In genomic region chr15:85795669-85796305, GRCh38 we compare ENCODE assay signal across 9 cellular contexts. TPM values are rescaled to one million over a fixed set of nuclear protein-coding genes. Genes with fewer than 3 reads are reported as not detected.
DNase-seq lines count a peak whose midpoint lies in the region; ATAC-seq and TF ChIP-seq lines count a peak whose summit lies in the region.
"Had no signal": no experiment of that assay in that cellular context is flagged by ENCODE, and none has a peak within 500 bp of the region (broad histone marks: within the 10 kb centered on the region; RNA-seq: fewer than 3 reads in every experiment).

No MANE protein-coding gene starts in this region.

- TF ChIP-seq CTCF in lower leg skin (IDR thresholded peaks at IDR 0.05): no peak

- no peak for DNase-seq in CD4-positive, CD25-positive, alpha-beta regulatory T cell
- no peak for DNase-seq in activated naive CD8-positive, alpha-beta T cell treated with anti-CD3 and anti-CD28 coated beads, Interleukin-2, amount 50 U/mL, for 24 hours
- DNase-seq in naive B cell (no peak), lower leg skin (ENCODE audit: low spot score in 2 of 2) (no peak), OCI-M2 (lab: John Stamatoyannopoulos, UW; ENCODE audit: unreplicated experiment) (no peak), hippocampal formation (lab: John Stamatoyannopoulos, UW) (no peak), NCI-H2029 treated with DMSO at 0.1 percent for 48 hours (lab: John Stamatoyannopoulos, UW) (no peak)
- DNase-seq: dorsolateral prefrontal cortex had no signal

- H3K4me1 ChIP-seq in CD4-positive, CD25-positive, alpha-beta regulatory T cell (ENCODE audit: control insufficient read depth, insufficient read depth, low read length, poor library complexity, severe bottlenecking): peaks cover 25% of the 10 kb centered on the region
- H3K4me1 ChIP-seq in HUES64 (ENCODE audit: insufficient read depth, low read length): peaks cover 13% of the 10 kb centered on the region

- ATAC-seq in CD4-positive, CD25-positive, alpha-beta regulatory T cell (ENCODE audit: low read depth in 2 of 2): no peak
- no peak for ATAC-seq in activated naive CD8-positive, alpha-beta T cell treated with anti-CD3 and anti-CD28 coated beads, Interleukin-2, amount 50 U/mL, for 24 hours
- ATAC-seq in naive B cell (ENCODE audit: low read depth in 2 of 2): no peak

- intact Hi-C loops in lower leg skin (cut with DNase I; ENCODE audit: low total_unique reads): no loop called here

- H3K9me3 ChIP-seq in CD4-positive, CD25-positive, alpha-beta regulatory T cell (ENCODE audit: control insufficient read depth in 2 of 2, low read length in 2 of 2): no peaks in the 10 kb centered on the region
- H3K9me3 ChIP-seq in HUES64 (ENCODE audit: insufficient read depth, low read depth, low read length): no peaks in the 10 kb centered on the region

- peaks cover 9 to 41% (median 29%) of the 10 kb centered on the region in 4 donors for H3K4me1 Mint-ChIP-seq in CD4-positive, CD25-positive, alpha-beta regulatory T cell
- H3K4me1 Mint-ChIP-seq in activated naive CD8-positive, alpha-beta T cell treated with anti-CD3 and anti-CD28 coated beads, Interleukin-2, amount 50 U/mL, for 24 hours: peaks cover 33% of the 10 kb centered on the region
- peaks cover 26 to 41% (median 34%) of the 10 kb centered on the region in 3 donors for H3K4me1 Mint-ChIP-seq in naive B cell

- H3K36me3 ChIP-seq in CD4-positive, CD25-positive, alpha-beta regulatory T cell (ENCODE audit: control insufficient read depth, insufficient read depth, low read length): no peaks in the 10 kb centered on the region
- no peaks in the 10 kb centered on the region for H3K36me3 ChIP-seq in HUES64 (ENCODE audit: insufficient read depth, low read length)

- H3K4me3 ChIP-seq in CD4-positive, CD25-positive, alpha-beta regulatory T cell (ENCODE audit: low read depth, low read length): peak overlapping the region; percentile 78
- H3K4me3 ChIP-seq in HUES64 (ENCODE audit: low read length) (peak overlapping the region; percentile 43; the same call in 1 of the 2 replicates), lower leg skin (ENCODE audit: low read depth, poor library complexity, severe bottlenecking) (no peak overlapping the region)

- H3K27ac ChIP-seq in CD4-positive, CD25-positive, alpha-beta regulatory T cell (ENCODE audit: insufficient read depth, low read length, poor library complexity, severe bottlenecking): no peak overlapping the region
- H3K27ac ChIP-seq in HUES64 (ENCODE audit: low read depth, low read length): no peak overlapping the region

- H3K9ac ChIP-seq in HUES64 (ENCODE audit: low read depth, low read length): no peak overlapping the region

- peak overlapping the region; percentile 80 to 95 (median 90) for H3K4me3 Mint-ChIP-seq in CD4-positive, CD25-positive, alpha-beta regulatory T cell
- peak overlapping the region; percentile 85 for H3K4me3 Mint-ChIP-seq in activated naive CD8-positive, alpha-beta T cell treated with anti-CD3 and anti-CD28 coated beads, Interleukin-2, amount 50 U/mL, for 24 hours
- H3K4me3 Mint-ChIP-seq in naive B cell: peak overlapping the region in 7 of 8 donors; percentile 84 to 96 (median 93)

- peaks cover 17% of the 10 kb centered on the region for H3K27me3 Mint-ChIP-seq in CD4-positive, CD25-positive, alpha-beta regulatory T cell
- peaks cover 4% of the 10 kb centered on the region for H3K27me3 Mint-ChIP-seq in activated naive CD8-positive, alpha-beta T cell treated with anti-CD3 and anti-CD28 coated beads, Interleukin-2, amount 50 U/mL, for 24 hours
- peaks cover 5 to 21% (median 18%) of the 10 kb centered on the region in 3 donors for H3K27me3 Mint-ChIP-seq in naive B cell

- H3K9me3 Mint-ChIP-seq in CD4-positive, CD25-positive, alpha-beta regulatory T cell: no peaks in the 10 kb centered on the region
- H3K9me3 Mint-ChIP-seq in activated naive CD8-positive, alpha-beta T cell treated with anti-CD3 and anti-CD28 coated beads, Interleukin-2, amount 50 U/mL, for 24 hours: no peaks in the 10 kb centered on the region
- peaks cover 0 to 3% (median 0%) of the 10 kb centered on the region in 7 donors for H3K9me3 Mint-ChIP-seq in naive B cell

- TF ChIP-seq POLR2A in lower leg skin (IDR thresholded peaks at IDR 0.05): no peak

- H3K27me3 ChIP-seq in CD4-positive, CD25-positive, alpha-beta regulatory T cell (ENCODE audit: control insufficient read depth, insufficient read depth, low read length): peaks cover 3% of the 10 kb centered on the region
- H3K27me3 ChIP-seq in HUES64 (ENCODE audit: insufficient read depth, low read length): peaks cover 5% of the 10 kb centered on the region; the same call in 1 of the 2 replicates
- H3K27me3 ChIP-seq: dorsolateral prefrontal cortex had no signal

- peaks cover 3% of the 10 kb centered on the region for H3K36me3 Mint-ChIP-seq in CD4-positive, CD25-positive, alpha-beta regulatory T cell
- H3K36me3 Mint-ChIP-seq in activated naive CD8-positive, alpha-beta T cell treated with anti-CD3 and anti-CD28 coated beads, Interleukin-2, amount 50 U/mL, for 24 hours (ENCODE audit: low read depth): no peaks in the 10 kb centered on the region
- H3K36me3 Mint-ChIP-seq in naive B cell: no peaks in the 10 kb centered on the region

- peak overlapping the region in 2 of 3 donors; percentile 22 to 75 for H3K27ac Mint-ChIP-seq in CD4-positive, CD25-positive, alpha-beta regulatory T cell
- H3K27ac Mint-ChIP-seq in activated naive CD8-positive, alpha-beta T cell treated with anti-CD3 and anti-CD28 coated beads, Interleukin-2, amount 50 U/mL, for 24 hours: no peak overlapping the region
- H3K27ac Mint-ChIP-seq in naive B cell: peak overlapping the region in 1 of 6 donors; percentile 64

- WGBS in HUES64: 79% methylated on average over 7 of the region's 7 CpGs
- 45 to 46% methylated on average over 7 of the region's 7 CpGs for whole genome bisulfite sequencing in lower leg skin, 2 donors

RNA-seq across cellular contexts. Expression of gene KLHL25, which starts 1.1 kb away (rescaled TPM):
- total RNA-seq in CD4-positive, CD25-positive, alpha-beta regulatory T cell: 8.8 TPM
- 1 to 10 TPM in 3 of 4 donors, under 1 TPM in 1; 0.76 to 2.7 (median 1.3) TPM for polyA plus RNA-seq in CD4-positive, CD25-positive, alpha-beta regulatory T cell
- 11.2 TPM for polyA plus RNA-seq in HUES64 (2013, experiment 1 of 2)
- polyA plus RNA-seq in HUES64 (2013, experiment 2 of 2): 11.5 TPM
- under 1 TPM; 0.21 to 0.63 (median 0.36) TPM for polyA plus RNA-seq in naive B cell (ENCODE audit: low read depth in 6 of 6)
- total RNA-seq in lower leg skin: 10 to 100 TPM; 13.9 to 29.0 (median 21.4) TPM
